Comparison of ENCODE assay signal across 1 cellular context in genomic region chr14:103066399-103066798, GRCh38.
TF ChIP-seq lines count a peak whose summit lies in the region.

No MANE protein-coding gene starts in this region.

TF ChIP-seq in K562, 482 proteins besides CTCF, POLR2A, EP300 and RAD21:
- TF ChIP-seq EWSR1 (IDR thresholded peaks at IDR 0.05; ENCODE audit: borderline replicate concordance, low read depth, partially characterized antibody) (no peak), NR3C1 (CRISPR knock-in tag; IDR thresholded peaks at IDR 0.05) (no peak), HEY1 (CRISPR knock-in tag; IDR thresholded peaks at IDR 0.05; ENCODE audit: borderline replicate concordance) (no peak), GABPA (tag; conservative IDR thresholded peaks at IDR 0.05; ENCODE audit: low read depth) (peak; percentile 41)
